Comparison of ENCODE assay signal across 11 cellular contexts in genomic region chr15:42131826-42132806, GRCh38. TPM values are rescaled to one million over a fixed set of nuclear protein-coding genes. Genes with fewer than 3 reads are reported as not detected.
DNase-seq lines count a peak whose midpoint lies in the region; ATAC-seq and TF ChIP-seq lines count a peak whose summit lies in the region.
"Had no signal": no experiment of that assay in that cellular context is flagged by ENCODE, and none has a peak within 500 bp of the region (broad histone marks: within the 10 kb centered on the region; RNA-seq: fewer than 3 reads in every experiment).

No MANE protein-coding gene starts in this region.

- TF ChIP-seq CTCF in neural progenitor cell (IDR thresholded peaks at IDR 0.05) = no peak
- no peak for TF ChIP-seq CTCF in CD8-positive, alpha-beta T cell (IDR thresholded peaks at IDR 0.05)

- DNase-seq in NCI-H146 (lab: John Stamatoyannopoulos, UW) = peak; percentile 59
- DNase-seq in NCI-H146 treated with DMSO at 0.1 percent for 48 hours (lab: John Stamatoyannopoulos, UW; ENCODE audit: unreplicated experiment) = no peak
- DNase-seq in NCI-H128 (lab: John Stamatoyannopoulos, UW; ENCODE audit: unreplicated experiment) = peak; percentile 18
- peak; percentile 35 for DNase-seq in RPMI8226
- DNase-seq in neural progenitor cell (ENCODE audit: low spot score) = peak; percentile 72
- DNase-seq in CD8-positive, alpha-beta T cell = no peak
- DNase-seq in nucleus accumbens (lab: John Stamatoyannopoulos, UW) = no peak

- H3F3A ChIP-seq in neural progenitor cell (ENCODE audit: low read depth) = peaks cover 12% of the 10 kb centered on the region

- H3K9ac ChIP-seq in neural progenitor cell = no peak overlapping the region

- H3K27ac Mint-ChIP-seq in neural progenitor cell = peak overlapping the region; percentile 48
- no peak overlapping the region for H3K27ac Mint-ChIP-seq in CD8-positive, alpha-beta T cell

- POLR2A ChIA-PET in CD8-positive, alpha-beta T cell (lab: Charles Lee) = no interaction called here

- no peaks in the 10 kb centered on the region for H3K79me2 ChIP-seq in neural progenitor cell (ENCODE audit: low read depth)

- H3K4me1 Mint-ChIP-seq in neural progenitor cell = peaks cover 14% of the 10 kb centered on the region
- H3K4me1 Mint-ChIP-seq in CD8-positive, alpha-beta T cell (ENCODE audit: low read depth) = no peaks in the 10 kb centered on the region

- H4K20me1 ChIP-seq in neural progenitor cell (ENCODE audit: low read depth) = no peaks in the 10 kb centered on the region

- H3K36me3 Mint-ChIP-seq in neural progenitor cell = no peaks in the 10 kb centered on the region
- H3K36me3 Mint-ChIP-seq in CD8-positive, alpha-beta T cell = no peaks in the 10 kb centered on the region

- CTCF ChIA-PET in CD8-positive, alpha-beta T cell (lab: Charles Lee) = interaction anchor here (0.9 kb wide), 2 partner anchors 21 to 142 kb away, joined by 3 read pairs; no protein-coding TSS in a partner anchor

- H3K4me1 ChIP-seq in neural progenitor cell = peaks cover 26% of the 10 kb centered on the region
- no peaks in the 10 kb centered on the region for H3K4me1 ChIP-seq in CD8-positive, alpha-beta T cell (ENCODE audit: insufficient read depth, low read length)

- no peak overlapping the region for H2AFZ ChIP-seq in neural progenitor cell (replicated peaks)

- H3K4me3 ChIP-seq in neural progenitor cell = no peak overlapping the region
- H3K4me3 ChIP-seq in CD8-positive, alpha-beta T cell (ENCODE audit: low read depth, low read length) = no peak overlapping the region
- H3K4me3 ChIP-seq: K562 had no signal

- intact Hi-C loops in CD8-positive, alpha-beta T cell (cut with DNase I, micrococcal nuclease) = no loop called here

- no peak overlapping the region for H3K27ac ChIP-seq in neural progenitor cell
- no peak overlapping the region for H3K27ac ChIP-seq in CD8-positive, alpha-beta T cell (ENCODE audit: low read depth, low read length)

- no peak for ATAC-seq in CD8-positive, alpha-beta T cell
- ATAC-seq in HG03571 (IDR thresholded peaks at IDR 0.05; ENCODE audit: unreplicated experiment) = no peak
- ATAC-seq: K562 had no signal

- H3K9me3 ChIP-seq in neural progenitor cell (ENCODE audit: low read depth) = no peaks in the 10 kb centered on the region
- no peaks in the 10 kb centered on the region for H3K9me3 ChIP-seq in CD8-positive, alpha-beta T cell (ENCODE audit: low read length)

- H3K9me3 Mint-ChIP-seq in neural progenitor cell = no peaks in the 10 kb centered on the region
- H3K9me3 Mint-ChIP-seq in CD8-positive, alpha-beta T cell = no peaks in the 10 kb centered on the region

- peak overlapping the region; percentile 63 for H3K4me2 ChIP-seq in neural progenitor cell

- no peaks in the 10 kb centered on the region for H3K27me3 ChIP-seq in neural progenitor cell
- H3K27me3 ChIP-seq in CD8-positive, alpha-beta T cell (ENCODE audit: insufficient read depth, low read length) = no peaks in the 10 kb centered on the region

- H3K36me3 ChIP-seq in neural progenitor cell = no peaks in the 10 kb centered on the region
- no peaks in the 10 kb centered on the region for H3K36me3 ChIP-seq in CD8-positive, alpha-beta T cell (ENCODE audit: insufficient read depth, low read length)

- H3K4me3 Mint-ChIP-seq in neural progenitor cell = no peak overlapping the region
- no peak overlapping the region for H3K4me3 Mint-ChIP-seq in CD8-positive, alpha-beta T cell

- H3K27me3 Mint-ChIP-seq in neural progenitor cell (ENCODE audit: insufficient read depth, low read depth) = peaks cover 15% of the 10 kb centered on the region
- peaks cover 16% of the 10 kb centered on the region for H3K27me3 Mint-ChIP-seq in CD8-positive, alpha-beta T cell (ENCODE audit: low read depth)

RNA-seq across cellular contexts. Expression of gene PLA2G4F, which starts 24.3 kb away (rescaled TPM):
- total RNA-seq in neural progenitor cell (ENCODE audit: low replicate concordance) = not detected in 2 replicates
- total RNA-seq in CD8-positive, alpha-beta T cell = not detected
- total RNA-seq: chondrocyte, posterior vena cava had no signal

RNA-seq across cellular contexts. Expression of gene PLA2G4D, which starts 37.8 kb away (rescaled TPM):
- not detected in 2 replicates for total RNA-seq in neural progenitor cell (ENCODE audit: low replicate concordance)
- total RNA-seq in CD8-positive, alpha-beta T cell = not detected
- total RNA-seq: chondrocyte, posterior vena cava had no signal

Comparison
In these comparisons a context has a peak if more than half of its experiments do, and no peak if none do; other contexts are left out.
1. DNase-seq: peak in NCI-H146 (single experiment), NCI-H128 (single experiment), RPMI8226 (single experiment) and neural progenitor cell (single experiment); none in NCI-H146 treated with DMSO at 0.1 percent for 48 hours (single experiment), CD8-positive, alpha-beta T cell (0 of 7) and nucleus accumbens (0 of 56).